In genomic region chr1:29002792-29003191, GRCh38 we compare ENCODE assay signal across 20 cellular contexts.
DNase-seq lines count a peak whose midpoint lies in the region; ATAC-seq and TF ChIP-seq lines count a peak whose summit lies in the region.
"Had no signal": no experiment of that assay in that cellular context is flagged by ENCODE, and none has a peak within 500 bp of the region (broad histone marks: within the 10 kb centered on the region; RNA-seq: fewer than 3 reads in every experiment).

No MANE protein-coding gene starts in this region.

- H3K27ac Mint-ChIP-seq in MCF 10A (ENCODE audit: low read depth, unreplicated experiment) (no peak overlapping the region), T-helper 17 cell (peak overlapping the region; percentile 72)
- H3K27ac Mint-ChIP-seq: CD14-positive monocyte, HFFc6 had no signal

- H3K4me1 ChIP-seq in mammary epithelial cell (ENCODE audit: insufficient read depth, low read length) (peaks cover 7% of the 10 kb centered on the region), foreskin keratinocyte (peaks cover 8% of the 10 kb centered on the region)
- H3K4me1 ChIP-seq: Caco-2 had no signal

- H3K79me2 ChIP-seq in mammary epithelial cell (ENCODE audit: insufficient read depth, low read length): no peaks in the 10 kb centered on the region

- no peaks in the 10 kb centered on the region for H3K27me3 ChIP-seq in mammary epithelial cell (ENCODE audit: insufficient read depth, low read length)
- H3K27me3 ChIP-seq in foreskin keratinocyte: no peaks in the 10 kb centered on the region
- H3K27me3 ChIP-seq: MG63 had no signal

- no peak overlapping the region for H3K4me2 ChIP-seq in mammary epithelial cell (ENCODE audit: insufficient read depth, low read depth, low read length)
- H3K4me2 ChIP-seq: KMS-11 had no signal

- in situ Hi-C loops in mammary epithelial cell (cut with MboI; ENCODE audit: low sequenced_read_pairs in 2 of 2): no loop called here

- H3K36me3 Mint-ChIP-seq in MCF 10A (ENCODE audit: insufficient read depth, unreplicated experiment): peaks cover 7% of the 10 kb centered on the region
- H3K36me3 Mint-ChIP-seq in T-helper 17 cell (ENCODE audit: low read depth): peaks cover 6% of the 10 kb centered on the region

- H3K9me3 ChIP-seq in mammary epithelial cell (replicated peaks; ENCODE audit: insufficient read depth, low read length) (no peaks in the 10 kb centered on the region), T-helper 17 cell (ENCODE audit: control insufficient read depth, low read length, poor library complexity, severe bottlenecking) (no peaks in the 10 kb centered on the region)
- H3K9me3 ChIP-seq: Caco-2, MG63 had no signal

- no peak for TF ChIP-seq CTCF in mammary epithelial cell (conservative IDR thresholded peaks at IDR 0.05 in 1 of 2, IDR thresholded peaks at IDR 0.05 in 1 of 2; ENCODE audit: extremely low read depth in 1 of 2, insufficient read depth in 1 of 2, low read depth in 1 of 2, low read length in 2 of 2)
- TF ChIP-seq CTCF in MCF 10A (IDR thresholded peaks at IDR 0.05; ENCODE audit: unreplicated experiment): no peak
- TF ChIP-seq CTCF in foreskin keratinocyte (conservative IDR thresholded peaks at IDR 0.05): no peak

- H3K27me3 Mint-ChIP-seq in MCF 10A (ENCODE audit: insufficient read depth, unreplicated experiment): no peaks in the 10 kb centered on the region
- no peaks in the 10 kb centered on the region for H3K27me3 Mint-ChIP-seq in T-helper 17 cell

- ATAC-seq in T-helper 17 cell (no peak), foreskin keratinocyte (peak; percentile 20)
- ATAC-seq: HepG2 had no signal

- no peaks in the 10 kb centered on the region for H4K20me1 ChIP-seq in mammary epithelial cell (ENCODE audit: insufficient read depth, low read length)

- dilution Hi-C loops in mammary epithelial cell (cut with HindIII; ENCODE audit: low sequenced_read_pairs): no loop called here

- H3K4me3 ChIP-seq in mammary epithelial cell (replicated peaks in 1 of 3; ENCODE audit: insufficient read depth in 1 of 3, low read depth in 2 of 3, low read length in 3 of 3): no peak overlapping the region
- H3K4me3 ChIP-seq: MG63 had no signal

- CTCF ChIA-PET in mammary epithelial cell (lab: Charles Lee; ENCODE audit: low non-redundant PET): no interaction called here
- CTCF ChIA-PET in MCF 10A (lab: Yijun Ruan, JAX): no interaction called here

- H3K27ac ChIP-seq in mammary epithelial cell (ENCODE audit: insufficient read depth, low read depth, low read length) (no peak overlapping the region), foreskin keratinocyte (no peak overlapping the region)
- H3K27ac ChIP-seq: KMS-11 had no signal

- H2AFZ ChIP-seq in mammary epithelial cell (ENCODE audit: low read depth, low read length): peak overlapping the region; percentile 2

- no TSS peak for BruUV-seq in mammary epithelial cell (replicated peaks; lab: Mats Ljungman, UMichigan)
- BruUV-seq in MCF 10A (replicated peaks; lab: Mats Ljungman, UMichigan): no TSS peak

- intact Hi-C loops in mammary epithelial cell (cut with micrococcal nuclease) (no loop called here), MCF 10A (cut with micrococcal nuclease) (no loop called here)

- H3K9me3 Mint-ChIP-seq in MCF 10A (ENCODE audit: unreplicated experiment): no peaks in the 10 kb centered on the region
- H3K9me3 Mint-ChIP-seq: HFFc6 had no signal

- POLR2A ChIA-PET in MCF 10A (lab: Yijun Ruan, JAX): interaction anchor here (0.7 kb wide), 1 partner anchor 25 kb away, joined by 3 read pairs; no protein-coding TSS in a partner anchor

- H3K4me3 Mint-ChIP-seq in MCF 10A (ENCODE audit: unreplicated experiment) (no peak overlapping the region), T-helper 17 cell (no peak overlapping the region)
- H3K4me3 Mint-ChIP-seq: CD14-positive monocyte, HFFc6 had no signal

- DNase-seq in mammary epithelial cell (peak; percentile 36), MCF 10A (ENCODE audit: unreplicated experiment) (no peak), T-helper 17 cell (no peak), foreskin keratinocyte (peak; percentile 10 to 41), islet precursor cell (no peak), superior temporal gyrus (ENCODE audit: extremely low spot score) (no peak)
- no peak for DNase-seq in central memory CD4-positive, alpha-beta T cell
- DNase-seq: ACHN, AML-193, Caco-2, EL, HFFc6, MG63, NCI-H1092 treated with DMSO at 0.1 percent for 48 hours, NCI-H2227 treated with DMSO at 0.1 percent for 48 hours, NCI-H524, SHP77 had no signal

- no peaks in the 10 kb centered on the region for H3K36me3 ChIP-seq in mammary epithelial cell (ENCODE audit: insufficient read depth, low read length)
- H3K36me3 ChIP-seq: MG63 had no signal

- H3K9ac ChIP-seq in mammary epithelial cell (ENCODE audit: insufficient read depth, low read length): no peak overlapping the region
- H3K9ac ChIP-seq: KMS-11 had no signal

- no peaks in the 10 kb centered on the region for H3K4me1 Mint-ChIP-seq in MCF 10A (ENCODE audit: insufficient read depth, unreplicated experiment)
- H3K4me1 Mint-ChIP-seq in T-helper 17 cell: peaks cover 39% of the 10 kb centered on the region
- H3K4me1 Mint-ChIP-seq: CD14-positive monocyte had no signal

Comparison
In these comparisons a context has a peak if more than half of its experiments do, and no peak if none do; other contexts are left out.
1. DNase-seq: peak in mammary epithelial cell (single experiment) and foreskin keratinocyte (2 of 2); none in MCF 10A (single experiment), T-helper 17 cell (0 of 3), central memory CD4-positive, alpha-beta T cell (single experiment), islet precursor cell (single experiment) and superior temporal gyrus (single experiment).